7 cellular contexts compared by ENCODE assay signal in the genomic region with DNA sequence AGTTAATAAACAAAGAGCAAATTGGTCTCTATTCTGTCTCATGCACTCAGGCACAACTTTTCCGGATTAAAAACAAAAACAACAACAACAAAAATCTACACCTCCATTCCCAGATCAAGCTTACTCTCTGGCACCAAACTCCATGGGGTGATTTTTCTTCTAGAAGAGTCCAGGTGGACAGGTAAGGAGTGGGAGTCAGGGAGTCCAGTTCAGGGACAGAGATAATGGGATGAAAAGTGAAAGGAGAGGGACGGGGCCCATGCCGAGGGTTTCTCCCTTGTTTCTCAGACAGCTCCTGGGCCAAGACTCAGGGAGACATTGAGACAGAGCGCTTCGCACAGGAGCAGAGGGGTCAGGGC. TPM values are rescaled to one million over a fixed set of nuclear protein-coding genes. Genes with fewer than 3 reads are reported as not detected.
DNase-seq lines count a peak whose midpoint lies in the region; ATAC-seq, FAIRE-seq and TF ChIP-seq lines count a peak whose summit lies in the region.

No MANE protein-coding gene starts in this region.

- no peak for FAIRE-seq in kidney (lab: Jason Lieb, UNC)

- peaks cover 50% of the 10 kb centered on the region for H3K4me1 Mint-ChIP-seq in activated naive CD8-positive, alpha-beta T cell treated with anti-CD3 and anti-CD28 coated beads, Interleukin-2, amount 50 U/mL, for 24 hours

- peaks cover 3% of the 10 kb centered on the region for H3K9me3 Mint-ChIP-seq in activated naive CD8-positive, alpha-beta T cell treated with anti-CD3 and anti-CD28 coated beads, Interleukin-2, amount 50 U/mL, for 24 hours

- H3K36me3 ChIP-seq in kidney (ENCODE audit: control insufficient read depth in 1 of 2, insufficient read depth in 2 of 2, low read length in 2 of 2), result peaks cover 0 to under 1% of the 10 kb centered on the region in 2 donors
- peaks cover 9% of the 10 kb centered on the region for H3K36me3 ChIP-seq in suprapubic skin

- no peak for DNase-seq in activated naive CD8-positive, alpha-beta T cell treated with anti-CD3 and anti-CD28 coated beads, Interleukin-2, amount 50 U/mL, for 24 hours
- no peak for DNase-seq in kidney
- no peak for DNase-seq in suprapubic skin (ENCODE audit: low spot score in 2 of 2)
- DNase-seq in NCI-H1694 (lab: John Stamatoyannopoulos, UW), result no peak
- DNase-seq in NCI-H1105 treated with DMSO at 0.1 percent for 48 hours (lab: John Stamatoyannopoulos, UW), result no peak
- DNase-seq in OCI-M1 (lab: John Stamatoyannopoulos, UW), result no peak

- H3K36me3 Mint-ChIP-seq in activated naive CD8-positive, alpha-beta T cell treated with anti-CD3 and anti-CD28 coated beads, Interleukin-2, amount 50 U/mL, for 24 hours (ENCODE audit: low read depth), result peaks cover 43% of the 10 kb centered on the region

- H3K27me3 Mint-ChIP-seq in activated naive CD8-positive, alpha-beta T cell treated with anti-CD3 and anti-CD28 coated beads, Interleukin-2, amount 50 U/mL, for 24 hours, result no peaks in the 10 kb centered on the region

- H3K4me1 ChIP-seq in kidney (ENCODE audit: control insufficient read depth in 1 of 2, insufficient read depth in 1 of 2, low read depth in 1 of 2, low read length in 2 of 2), result peaks cover 5 to 7% of the 10 kb centered on the region in 2 donors
- H3K4me1 ChIP-seq in suprapubic skin, result peaks cover 11% of the 10 kb centered on the region

- ATAC-seq in HG03457 (IDR thresholded peaks at IDR 0.05; ENCODE audit: unreplicated experiment), result peak; percentile 6
- ATAC-seq in activated naive CD8-positive, alpha-beta T cell treated with anti-CD3 and anti-CD28 coated beads, Interleukin-2, amount 50 U/mL, for 24 hours, result no peak

- H3K4me3 Mint-ChIP-seq in activated naive CD8-positive, alpha-beta T cell treated with anti-CD3 and anti-CD28 coated beads, Interleukin-2, amount 50 U/mL, for 24 hours, result peak overlapping the region; percentile 92

- intact Hi-C loops in kidney (cut with DNase I), result no loop called here

- no peak for TF ChIP-seq EP300 in suprapubic skin (IDR thresholded peaks at IDR 0.05)

- H3K27ac ChIP-seq in kidney (ENCODE audit: low read depth in 2 of 2, low read length in 2 of 2) (peak overlapping the region; percentile 92 to 94), suprapubic skin (peak overlapping the region; percentile 87)

- WGBS in suprapubic skin, result 0% methylated on average over 4 of the region's 5 CpGs

- TF ChIP-seq CTCF in kidney (IDR thresholded peaks at IDR 0.05; ENCODE audit: borderline replicate concordance, extremely low read depth, insufficient read depth) (no peak), suprapubic skin (IDR thresholded peaks at IDR 0.05) (no peak)

- H3K9ac ChIP-seq in kidney (ENCODE audit: low read length in 2 of 2), result peak overlapping the region; percentile 71 to 90

- H3K27ac Mint-ChIP-seq in activated naive CD8-positive, alpha-beta T cell treated with anti-CD3 and anti-CD28 coated beads, Interleukin-2, amount 50 U/mL, for 24 hours, result peak overlapping the region; percentile 99

- no peaks in the 10 kb centered on the region for H3K27me3 ChIP-seq in suprapubic skin

- TF ChIP-seq POLR2A in suprapubic skin (IDR thresholded peaks at IDR 0.05), result no peak

- H3K9me3 ChIP-seq in kidney (ENCODE audit: control insufficient read depth in 1 of 2, low read length in 2 of 2), result no peaks in the 10 kb centered on the region
- H3K9me3 ChIP-seq in suprapubic skin, result no peaks in the 10 kb centered on the region

- H3K4me3 ChIP-seq in kidney (ENCODE audit: low read length in 2 of 2), result peak overlapping the region; percentile 64 to 75
- peak overlapping the region; percentile 65 for H3K4me3 ChIP-seq in suprapubic skin

RNA-seq across cellular contexts. Expression of a gene that starts 0.4 kb away (rescaled TPM):
- total RNA-seq in kidney (695 TPM), suprapubic skin (100 to 1,000 TPM; 455 to 546 (median 499) TPM)
- 1,143 TPM for polyA plus RNA-seq in kidney (ENCODE audit: insufficient read depth, low read depth, low replicate concordance)
